In the genomic region with DNA sequence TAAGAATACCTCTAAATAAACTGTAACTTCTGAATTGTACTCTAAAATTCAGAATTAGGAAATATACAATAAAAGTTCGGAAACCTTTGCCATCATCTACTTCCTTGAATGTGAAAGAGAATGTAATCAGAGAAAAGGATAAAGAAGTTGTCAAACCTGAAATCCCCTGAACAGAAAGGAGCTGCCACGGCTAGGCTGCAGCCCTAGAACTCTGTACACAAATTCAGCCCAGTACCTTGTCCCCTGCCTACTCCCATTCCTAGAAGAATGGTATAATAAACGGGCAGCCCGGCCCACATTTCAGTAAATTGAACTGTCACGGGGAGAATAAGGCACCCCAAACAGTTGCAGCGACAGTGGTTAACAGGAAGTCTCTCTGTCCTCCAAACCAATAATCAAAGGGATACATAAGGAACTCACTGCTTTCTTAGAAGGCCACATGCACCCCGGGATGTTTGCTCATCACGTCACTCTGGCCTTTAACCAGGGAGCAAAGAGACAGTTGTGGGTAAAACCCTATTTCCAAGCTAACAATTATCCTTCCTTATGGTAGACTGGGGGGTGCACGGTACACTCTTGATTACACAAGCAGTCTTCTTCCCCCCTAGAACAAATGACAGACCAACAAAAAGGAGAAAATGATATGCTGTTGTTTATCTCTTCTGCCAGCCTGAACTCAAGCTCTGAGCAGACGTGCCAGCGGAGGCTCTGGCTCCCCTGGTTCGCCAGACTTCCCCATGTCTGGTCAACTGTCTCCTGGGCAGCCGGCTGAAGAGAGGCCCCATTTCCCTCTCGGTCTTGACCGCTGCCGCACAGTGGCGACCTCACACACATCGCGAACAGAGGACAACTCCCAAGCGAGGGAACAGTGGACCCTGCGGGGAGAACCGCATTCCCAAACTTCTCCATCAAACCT, we compare ENCODE assay signal across 8 cellular contexts. TPM values are rescaled to one million over a fixed set of nuclear protein-coding genes. Genes with fewer than 3 reads are reported as not detected.
A peak's percentile ranks its signal among the peaks of the same experiment; 100 is the strongest.
DNase-seq lines count a peak whose midpoint lies in the region; ATAC-seq and TF ChIP-seq lines count a peak whose summit lies in the region.

No MANE protein-coding gene starts in this region.

- POLR2A ChIA-PET in activated B cell treated with CpG ODN at 0.5 μM for 24 hours (lab: Charles Lee), result interaction anchor here (0.6 to 3.2 kb wide), 8 partner anchors 18 to 127 kb away, joined by 3 to 22 read pairs (median 4); a partner anchor contains a TSS

- WGBS in lower leg skin, 2 donors, result 5% methylated on average over 22 of the region's 22 CpGs

- H3K27ac Mint-ChIP-seq in activated B cell treated with CpG ODN at 0.5 μM for 24 hours, result peak overlapping the region; percentile 92
- peak overlapping the region; percentile 96 to 99 for H3K27ac Mint-ChIP-seq in effector memory CD8-positive, alpha-beta T cell
- peak overlapping the region; percentile 93 to 98 for H3K27ac Mint-ChIP-seq in stimulated activated naive CD8-positive, alpha-beta T cell treated with anti-CD3 and anti-CD28 coated beads, Interleukin-15, amount 100 ng/mL, for 72 hours

- H3K4me3 Mint-ChIP-seq in activated B cell treated with CpG ODN at 0.5 μM for 24 hours, result peak overlapping the region; percentile 91
- peak overlapping the region; percentile 94 to 97 for H3K4me3 Mint-ChIP-seq in effector memory CD8-positive, alpha-beta T cell
- peak overlapping the region; percentile 95 to 96 for H3K4me3 Mint-ChIP-seq in stimulated activated naive CD8-positive, alpha-beta T cell treated with anti-CD3 and anti-CD28 coated beads, Interleukin-15, amount 100 ng/mL, for 72 hours

- ATAC-seq in GM18867 (IDR thresholded peaks at IDR 0.05; ENCODE audit: unreplicated experiment), result peak; percentile 15
- no peak for ATAC-seq in activated B cell treated with CpG ODN at 0.5 μM for 24 hours (ENCODE audit: low read depth)
- ATAC-seq in effector memory CD8-positive, alpha-beta T cell (replicated peaks), result peak; percentile 1
- peak; percentile 19 for ATAC-seq in stimulated activated naive CD8-positive, alpha-beta T cell treated with anti-CD3 and anti-CD28 coated beads, Interleukin-15, amount 100 ng/mL, for 72 hours

- H3K9me3 Mint-ChIP-seq in activated B cell treated with CpG ODN at 0.5 μM for 24 hours, result no peaks in the 10 kb centered on the region
- no peaks in the 10 kb centered on the region for H3K9me3 Mint-ChIP-seq in effector memory CD8-positive, alpha-beta T cell
- no peaks in the 10 kb centered on the region for H3K9me3 Mint-ChIP-seq in stimulated activated naive CD8-positive, alpha-beta T cell treated with anti-CD3 and anti-CD28 coated beads, Interleukin-15, amount 100 ng/mL, for 72 hours

- peaks cover 36% of the 10 kb centered on the region for H3K4me1 Mint-ChIP-seq in activated B cell treated with CpG ODN at 0.5 μM for 24 hours
- peaks cover 34 to 51% of the 10 kb centered on the region in 2 donors for H3K4me1 Mint-ChIP-seq in effector memory CD8-positive, alpha-beta T cell (ENCODE audit: low read depth in 2 of 2)
- peaks cover 78% of the 10 kb centered on the region for H3K4me1 Mint-ChIP-seq in stimulated activated naive CD8-positive, alpha-beta T cell treated with anti-CD3 and anti-CD28 coated beads, Interleukin-15, amount 100 ng/mL, for 72 hours

- no peaks in the 10 kb centered on the region for H3K27me3 Mint-ChIP-seq in activated B cell treated with CpG ODN at 0.5 μM for 24 hours
- no peaks in the 10 kb centered on the region for H3K27me3 Mint-ChIP-seq in effector memory CD8-positive, alpha-beta T cell
- H3K27me3 Mint-ChIP-seq in stimulated activated naive CD8-positive, alpha-beta T cell treated with anti-CD3 and anti-CD28 coated beads, Interleukin-15, amount 100 ng/mL, for 72 hours, result no peaks in the 10 kb centered on the region

- peaks cover 6% of the 10 kb centered on the region for H3K36me3 Mint-ChIP-seq in activated B cell treated with CpG ODN at 0.5 μM for 24 hours (ENCODE audit: low read depth)
- peaks cover 17% of the 10 kb centered on the region for H3K36me3 Mint-ChIP-seq in effector memory CD8-positive, alpha-beta T cell (ENCODE audit: insufficient read depth)

- TF ChIP-seq CTCF in AG10803 (conservative IDR thresholded peaks at IDR 0.05; ENCODE audit: low read length) (0 out of 2 replicates have a peak, but pooled peaks have one; percentile 15), activated B cell treated with CpG ODN at 0.5 μM for 24 hours (IDR thresholded peaks at IDR 0.05) (no peak), lower leg skin (IDR thresholded peaks at IDR 0.05) (no peak)

- peak; percentile 46 for DNase-seq in AG10803 (ENCODE audit: low read depth)
- DNase-seq in Kasumi-1 (lab: John Stamatoyannopoulos, UW), result peak; percentile 41 to 53
- no peak for DNase-seq in activated B cell treated with CpG ODN at 0.5 μM for 24 hours
- peak; percentile 11 to 26 (median 16) for DNase-seq in effector memory CD8-positive, alpha-beta T cell
- peak in 1 of 2 donors; percentile 48 for DNase-seq in lower leg skin (ENCODE audit: low spot score in 2 of 2)
- peak; percentile 34 to 57 for DNase-seq in stimulated activated naive CD8-positive, alpha-beta T cell treated with anti-CD3 and anti-CD28 coated beads, Interleukin-15, amount 100 ng/mL, for 72 hours
- DNase-seq in OCI-M2 (lab: John Stamatoyannopoulos, UW; ENCODE audit: unreplicated experiment), result no peak

- H3K4me3 ChIP-seq in AG10803 (ENCODE audit: low read length) (peak overlapping the region; percentile 90), lower leg skin (ENCODE audit: low read depth, poor library complexity, severe bottlenecking) (peak overlapping the region; percentile 85)

- intact Hi-C loops in activated B cell treated with CpG ODN at 0.5 μM for 24 hours (cut with micrococcal nuclease) (no loop called here), lower leg skin (cut with DNase I; ENCODE audit: low total_unique reads) (no loop called here)

- TF ChIP-seq POLR2A in lower leg skin (IDR thresholded peaks at IDR 0.05), result no peak

- CTCF ChIA-PET in activated B cell treated with CpG ODN at 0.5 μM for 24 hours (lab: Charles Lee), result interaction anchor here (0.6 to 1.9 kb wide), 4 partner anchors 10 to 124 kb away, joined by 3 to 6 read pairs (median 4); no protein-coding TSS in a partner anchor

RNA-seq across cellular contexts. Expression of a gene that starts 24.5 kb away (rescaled TPM):
- total RNA-seq in activated B cell treated with CpG ODN at 0.5 μM for 24 hours (31.5 and 34.1 TPM in 2 replicates), lower leg skin (10 to 100 TPM; 16.5 to 31.9 (median 21.4) TPM)

RNA-seq across cellular contexts. Expression of a gene that starts 31.7 kb away (rescaled TPM):
- total RNA-seq in activated B cell treated with CpG ODN at 0.5 μM for 24 hours (17.0 and 22.9 TPM in 2 replicates), lower leg skin (1 to 10 TPM; 2.8 to 5.9 (median 3.8) TPM)

RNA-seq across cellular contexts. Expression of a gene that starts 33.4 kb away (rescaled TPM):
- not detected in 2 replicates for total RNA-seq in activated B cell treated with CpG ODN at 0.5 μM for 24 hours
- total RNA-seq in lower leg skin, result not detected

RNA-seq across cellular contexts. Expression of a gene that starts 54.1 kb away (rescaled TPM):
- total RNA-seq in activated B cell treated with CpG ODN at 0.5 μM for 24 hours (22.1 and 26.3 TPM in 2 replicates), lower leg skin (10 to 100 TPM; 12.7 to 23.0 (median 13.2) TPM)

RNA-seq across cellular contexts. Expression of a gene that starts 59.6 kb away (rescaled TPM):
- not detected in 2 replicates for total RNA-seq in activated B cell treated with CpG ODN at 0.5 μM for 24 hours
- total RNA-seq in lower leg skin, result under 1 TPM in 1 of 4 donors, not detected in 3; 0.06 TPM

Comparison
In these comparisons a context has a peak if more than half of its experiments do, and no peak if none do; other contexts are left out.
1. DNase-seq: peak in AG10803 (single experiment), Kasumi-1 (2 of 2), effector memory CD8-positive, alpha-beta T cell (3 of 3) and stimulated activated naive CD8-positive, alpha-beta T cell treated with anti-CD3 and anti-CD28 coated beads, Interleukin-15, amount 100 ng/mL, for 72 hours (2 of 2); none in activated B cell treated with CpG ODN at 0.5 μM for 24 hours (single experiment) and OCI-M2 (single experiment).
2. Peak in every context shown above with its lines, with median percentiles within 50 percentile points of each other: H3K27ac Mint-ChIP-seq and H3K4me3 Mint-ChIP-seq.